Comparison of ENCODE assay signal across 1 cellular context in the genomic region with DNA sequence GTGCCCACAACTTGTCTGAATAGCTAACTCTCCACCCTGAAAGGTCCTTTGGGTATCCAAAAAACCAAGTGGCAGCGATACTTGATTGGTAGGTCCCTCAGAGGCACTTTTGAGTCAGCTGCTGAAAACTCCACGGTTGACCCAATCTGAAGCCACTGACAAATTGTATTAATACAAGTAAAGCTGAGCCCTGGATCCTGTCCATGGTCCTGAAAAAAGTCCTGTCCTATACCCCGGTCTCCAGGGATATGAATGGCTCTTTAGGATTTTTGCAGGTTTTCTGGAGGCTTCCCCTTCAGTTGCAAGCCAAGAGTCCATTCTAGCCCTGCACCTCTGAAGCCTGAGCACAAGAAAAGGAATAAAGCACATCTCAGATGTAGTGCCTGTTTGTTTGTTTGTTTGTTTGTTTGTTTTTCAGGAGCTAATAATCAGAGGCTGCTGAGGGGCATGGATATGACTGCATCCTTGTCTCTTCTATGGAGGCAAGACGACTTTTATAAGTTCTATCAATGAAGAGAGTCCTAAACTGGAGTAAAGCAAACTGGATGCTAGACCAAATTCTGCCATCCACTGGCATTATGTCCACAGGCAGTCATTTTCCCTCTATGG.
TF ChIP-seq lines count a peak whose summit lies in the region.

No MANE protein-coding gene starts in this region.

TF ChIP-seq in endothelial cell of umbilical vein, 7 proteins besides CTCF, POLR2A, EP300 and RAD21:
- TF ChIP-seq FOS (IDR thresholded peaks at IDR 0.05; ENCODE audit: borderline replicate concordance, insufficient read depth, low read length) (no peak), GATA2 (IDR thresholded peaks at IDR 0.05; ENCODE audit: insufficient read depth, insufficient read length, low read depth, low read length) (no peak), JUN (IDR thresholded peaks at IDR 0.05; ENCODE audit: borderline replicate concordance, insufficient read depth, insufficient read length, low read depth) (no peak), EZH2 (IDR thresholded peaks at IDR 0.05; ENCODE audit: borderline replicate concordance, low read depth, low read length, severe bottlenecking) (no peak), MYC (IDR thresholded peaks at IDR 0.05; ENCODE audit: low read depth, low read length) (no peak), POLR2AphosphoS5 (IDR thresholded peaks at IDR 0.05; ENCODE audit: insufficient read depth, low read depth, low read length) (no peak)
- TF ChIP-seq, protein P1, sequence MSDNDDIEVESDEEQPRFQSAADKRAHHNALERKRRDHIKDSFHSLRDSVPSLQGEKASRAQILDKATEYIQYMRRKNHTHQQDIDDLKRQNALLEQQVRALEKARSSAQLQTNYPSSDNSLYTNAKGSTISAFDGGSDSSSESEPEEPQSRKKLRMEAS (IDR thresholded peaks at IDR 0.05; ENCODE audit: insufficient read depth, insufficient read length), result no peak
